In genomic region chr21:34986561-34987533, GRCh38 we compare ENCODE assay signal across 1 cellular context.
TF ChIP-seq lines count a peak whose summit lies in the region.

No MANE protein-coding gene starts in this region.

TF ChIP-seq in GM12878, 131 proteins besides CTCF, POLR2A, EP300 and RAD21 (continued from another document):
- no peak for TF ChIP-seq USF1 (IDR thresholded peaks at IDR 0.05; ENCODE audit: borderline replicate concordance, extremely low read length, insufficient read depth, low read depth, low read length)
- 0 out of 3 replicates have a peak, but pooled peaks of 1 of the 2 experiments have one; percentile 11 for TF ChIP-seq EGR1 (IDR thresholded peaks at IDR 0.05; ENCODE audit: borderline replicate concordance in 1 of 2, low read depth in 2 of 2, low read length in 2 of 2)
- TF ChIP-seq NBN (IDR thresholded peaks at IDR 0.05): peak; percentile 65; the same call in 1 of the 2 replicates
